Comparison of ENCODE assay signal across 11 cellular contexts in genomic region chr20:49284818-49285217, GRCh38. TPM values are rescaled to one million over a fixed set of nuclear protein-coding genes. Genes with fewer than 3 reads are reported as not detected.
DNase-seq lines count a peak whose midpoint lies in the region; ATAC-seq, FAIRE-seq and TF ChIP-seq lines count a peak whose summit lies in the region.
"Had no signal": no experiment of that assay in that cellular context is flagged by ENCODE, and none has a peak within 500 bp of the region (broad histone marks: within the 10 kb centered on the region; RNA-seq: fewer than 3 reads in every experiment).

No MANE protein-coding gene starts in this region.

- H3K27me3 ChIP-seq in BLaER1 (no peaks in the 10 kb centered on the region), H7 (ENCODE audit: control insufficient read depth, insufficient read depth, low read length) (no peaks in the 10 kb centered on the region), keratinocyte (ENCODE audit: control insufficient read depth, extremely low read depth, insufficient read depth, low read length) (no peaks in the 10 kb centered on the region)

- TF ChIP-seq CTCF in WTC11 (IDR thresholded peaks at IDR 0.05) (no peak), keratinocyte (optimal IDR thresholded peaks at IDR 0.05 in 1 of 3, IDR thresholded peaks at IDR 0.05 in 1 of 3, conservative IDR thresholded peaks at IDR 0.05 in 1 of 3; ENCODE audit: extremely low read depth in 1 of 3, insufficient read depth in 2 of 3, low read length in 3 of 3) (no peak)

- peaks cover 3% of the 10 kb centered on the region; the same call in 1 of the 2 replicates for H3K9me3 Mint-ChIP-seq in WTC11

- CTCF ChIA-PET in WTC11 (lab: Charles Lee) = interaction anchor here (0.7 to 0.8 kb wide), 2 partner anchors 36 to 152 kb away, joined by 3 read pairs; no protein-coding TSS in a partner anchor

- H3K4me1 Mint-ChIP-seq in WTC11 = peaks cover 92% of the 10 kb centered on the region

- H3K9me3 ChIP-seq in BLaER1 = peaks cover 78% of the 10 kb centered on the region
- H3K9me3 ChIP-seq in keratinocyte (ENCODE audit: control insufficient read depth, low read depth, low read length) = peaks cover 7% of the 10 kb centered on the region

- H3K27ac ChIP-seq in BLaER1 = no peak overlapping the region
- H3K27ac ChIP-seq in keratinocyte (ENCODE audit: control insufficient read depth, insufficient read depth, low read length) = no peak overlapping the region

- H3K4me1 ChIP-seq in BLaER1 (peaks cover 48% of the 10 kb centered on the region), keratinocyte (ENCODE audit: control insufficient read depth, extremely low read depth, insufficient read depth, low read length) (peaks cover 63% of the 10 kb centered on the region)

- DNase-seq in H7 = no peak
- no peak for DNase-seq in WTC11 (ENCODE audit: low spot score)
- DNase-seq in keratinocyte (ENCODE audit: low read depth, low spot score) = no peak
- DNase-seq in NCI-H524 (lab: John Stamatoyannopoulos, UW) = no peak
- no peak for DNase-seq in activated effector memory CD4-positive, alpha-beta T cell treated with Interleukin-2 at 50 U/mL for 16 hours
- DNase-seq in NCI-H526 (lab: John Stamatoyannopoulos, UW) = no peak
- no peak for DNase-seq in mucosa of gallbladder (ENCODE audit: low spot score)
- DNase-seq: amniotic stem cell; NK-92 treated with Interleukin-12 subunit alpha and Interleukin-12 subunit beta, amount 100 ng/mL, for 24 hours had no signal

- peaks cover 76% of the 10 kb centered on the region for H3K79me2 ChIP-seq in keratinocyte (ENCODE audit: control insufficient read depth, insufficient read depth, low read length)

- no peak overlapping the region for H2AFZ ChIP-seq in keratinocyte (ENCODE audit: control insufficient read depth, low read length)

- FAIRE-seq in keratinocyte (lab: Jason Lieb, UNC) = no peak
- FAIRE-seq: endometrium had no signal

- H3K27me3 Mint-ChIP-seq in WTC11 (ENCODE audit: low read depth) = no peaks in the 10 kb centered on the region

- peak overlapping the region; percentile 100 for H3K4me3 Mint-ChIP-seq in WTC11

- no peak for ATAC-seq in WTC11

- H3K36me3 Mint-ChIP-seq in WTC11 = peaks cover 100% of the 10 kb centered on the region

- peak overlapping the region; percentile 88 for H3K27ac Mint-ChIP-seq in WTC11

- H3K9ac ChIP-seq in BLaER1 = no peak overlapping the region
- H3K9ac ChIP-seq in keratinocyte (ENCODE audit: control insufficient read depth, extremely low read depth, insufficient read depth, low read length) = no peak overlapping the region

- H4K20me1 ChIP-seq in BLaER1 = peaks cover 100% of the 10 kb centered on the region
- peaks cover 93% of the 10 kb centered on the region for H4K20me1 ChIP-seq in keratinocyte (ENCODE audit: control insufficient read depth, extremely low read depth, insufficient read depth, low read length)

- H3K36me3 ChIP-seq in BLaER1 (peaks cover 100% of the 10 kb centered on the region), H7 (replicated peaks; ENCODE audit: control insufficient read depth, insufficient read depth, low read length) (peaks cover 85% of the 10 kb centered on the region), keratinocyte (ENCODE audit: control insufficient read depth in 2 of 2, extremely low read depth in 1 of 2, insufficient read depth in 2 of 2, low read length in 2 of 2) (peaks cover 57 to 87% of the 10 kb centered on the region in 2 experiments)

- dilution Hi-C loops in keratinocyte (cut with MboI; ENCODE audit: extremely low pct_ligation_motif_present, low sequenced_read_pairs) = no loop called here

- H3K9me1 ChIP-seq in keratinocyte (ENCODE audit: control insufficient read depth, extremely low read depth, insufficient read depth, low read length) = peaks cover 2% of the 10 kb centered on the region

- H3K4me3 ChIP-seq in BLaER1 = peak overlapping the region; percentile 82
- peak overlapping the region; percentile 23; the same call in 1 of the 2 replicates for H3K4me3 ChIP-seq in H7 (ENCODE audit: insufficient read depth, low read depth, low read length)
- H3K4me3 ChIP-seq in keratinocyte (ENCODE audit: control insufficient read depth in 2 of 3, extremely low read depth in 1 of 3, insufficient read depth in 2 of 3, low read depth in 1 of 3, low read length in 3 of 3) = no peak overlapping the region

- POLR2A ChIA-PET in WTC11 (lab: Charles Lee) = no interaction called here

- H3K4me2 ChIP-seq in BLaER1 = peak overlapping the region; percentile 89; the same call in 1 of the 2 replicates
- peak overlapping the region; percentile 30 for H3K4me2 ChIP-seq in keratinocyte (ENCODE audit: control insufficient read depth, extremely low read depth, insufficient read depth, low read depth, low read length)

TF ChIP-seq in WTC11, 78 proteins besides CTCF, POLR2A, EP300 and RAD21:
- TF ChIP-seq TCF7 (CRISPR knock-in tag; IDR thresholded peaks at IDR 0.05; ENCODE audit: low read depth) (no peak), RORB (CRISPR knock-in tag; IDR thresholded peaks at IDR 0.05) (no peak), FOXK1 (CRISPR knock-in tag; IDR thresholded peaks at IDR 0.05) (no peak), ZNF396 (CRISPR knock-in tag; IDR thresholded peaks at IDR 0.05; ENCODE audit: borderline replicate concordance) (no peak), ELF4 (CRISPR knock-in tag; IDR thresholded peaks at IDR 0.05; ENCODE audit: low read depth) (no peak), JAZF1 (CRISPR knock-in tag; IDR thresholded peaks at IDR 0.05) (no peak), GTF2I (CRISPR knock-in tag; conservative IDR thresholded peaks at IDR 0.05) (no peak)
- TF ChIP-seq, protein P1, sequence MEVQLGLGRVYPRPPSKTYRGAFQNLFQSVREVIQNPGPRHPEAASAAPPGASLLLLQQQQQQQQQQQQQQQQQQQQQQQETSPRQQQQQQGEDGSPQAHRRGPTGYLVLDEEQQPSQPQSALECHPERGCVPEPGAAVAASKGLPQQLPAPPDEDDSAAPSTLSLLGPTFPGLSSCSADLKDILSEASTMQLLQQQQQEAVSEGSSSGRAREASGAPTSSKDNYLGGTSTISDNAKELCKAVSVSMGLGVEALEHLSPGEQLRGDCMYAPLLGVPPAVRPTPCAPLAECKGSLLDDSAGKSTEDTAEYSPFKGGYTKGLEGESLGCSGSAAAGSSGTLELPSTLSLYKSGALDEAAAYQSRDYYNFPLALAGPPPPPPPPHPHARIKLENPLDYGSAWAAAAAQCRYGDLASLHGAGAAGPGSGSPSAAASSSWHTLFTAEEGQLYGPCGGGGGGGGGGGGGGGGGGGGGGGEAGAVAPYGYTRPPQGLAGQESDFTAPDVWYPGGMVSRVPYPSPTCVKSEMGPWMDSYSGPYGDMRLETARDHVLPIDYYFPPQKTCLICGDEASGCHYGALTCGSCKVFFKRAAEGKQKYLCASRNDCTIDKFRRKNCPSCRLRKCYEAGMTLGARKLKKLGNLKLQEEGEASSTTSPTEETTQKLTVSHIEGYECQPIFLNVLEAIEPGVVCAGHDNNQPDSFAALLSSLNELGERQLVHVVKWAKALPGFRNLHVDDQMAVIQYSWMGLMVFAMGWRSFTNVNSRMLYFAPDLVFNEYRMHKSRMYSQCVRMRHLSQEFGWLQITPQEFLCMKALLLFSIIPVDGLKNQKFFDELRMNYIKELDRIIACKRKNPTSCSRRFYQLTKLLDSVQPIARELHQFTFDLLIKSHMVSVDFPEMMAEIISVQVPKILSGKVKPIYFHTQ (CRISPR knock-in tag; IDR thresholded peaks at IDR 0.05) = no peak

RNA-seq across cellular contexts. Expression of gene ZNFX1, which starts 7.0 kb away (rescaled TPM):
- total RNA-seq in H7 (2014; rRNA removed; shearing (Covaris generic)) = 8.5 and 8.6 TPM in 2 replicates
- total RNA-seq in WTC11 (2021) = 8.0 to 11.0 TPM (median 9.1 TPM) in 3 replicates
- 14.2 to 19.6 TPM (median 16.4 TPM) in 3 replicates for polyA plus RNA-seq in keratinocyte
- 6.8 TPM for polyA plus RNA-seq in keratinocyte (2011; ENCODE audit: low read depth)
- polyA plus RNA-seq in keratinocyte (2011; cell fraction: cytosol; rRNA removed) = 17.3 and 19.8 TPM in 2 replicates
- 45.7 and 49.0 TPM in 2 replicates for polyA plus RNA-seq in keratinocyte (2011; cell fraction: nucleus; rRNA removed)
- polyA plus RNA-seq in keratinocyte (2012; ENCODE audit: low replicate concordance) = 12.5 and 34.7 TPM in 2 replicates
- polyA minus RNA-seq in keratinocyte = 44.9 to 78.9 TPM (median 58.3 TPM) in 3 replicates
- polyA minus RNA-seq in keratinocyte (2011; cell fraction: cytosol; rRNA and poly(A)+ RNA removed) = 27.0 TPM
- 41.0 and 75.3 TPM in 2 replicates for polyA minus RNA-seq in keratinocyte (2011; cell fraction: nucleus; rRNA and poly(A)+ RNA removed)
- 35.3 TPM for total RNA-seq in mucosa of gallbladder

Comparison
In these comparisons a context has a peak if more than half of its experiments do, and no peak if none do; other contexts are left out.
1. H3K4me3 ChIP-seq: peak in BLaER1 (single experiment) and H7 (single experiment); none in keratinocyte (0 of 3).